In genomic region chr9:136790640-136791465, GRCh38 we compare ENCODE assay signal across 8 cellular contexts. TPM values are rescaled to one million over a fixed set of nuclear protein-coding genes. Genes with fewer than 3 reads are reported as not detected.
DNase-seq lines count a peak whose midpoint lies in the region; ATAC-seq and TF ChIP-seq lines count a peak whose summit lies in the region.

TMEM141 (plus strand) TSS chr9:136791344; CDS start chr9:136791371, 27 bp downstream.

- intact Hi-C loops in A673 (cut with micrococcal nuclease; ENCODE audit: unreplicated experiment) (loop anchor here (5.0 kb wide), 1 partner anchor 431 kb away; the partner anchor contains the start of gene RNF208), breast epithelium (cut with DNase I; ENCODE audit: low total_unique reads) (no loop called here)

- peak; percentile 78 for TF ChIP-seq POLR2A in breast epithelium (IDR thresholded peaks at IDR 0.05)

- H3K27ac ChIP-seq in A673 (ENCODE audit: low read depth, low read length, poor library complexity, severe bottlenecking) (peak within 1 kb of the TSS; percentile 94), VCaP (peak within 1 kb of the TSS; percentile 100), breast epithelium (peak within 1 kb of the TSS; percentile 98 to 99), skin epidermis (peak within 1 kb of the TSS; percentile 77 to 99 (median 96))

- TF ChIP-seq CTCF in A673 (conservative IDR thresholded peaks at IDR 0.05; ENCODE audit: low read depth, low read length): no peak
- no peak for TF ChIP-seq CTCF in VCaP (conservative IDR thresholded peaks at IDR 0.05)
- no peak for TF ChIP-seq CTCF in breast epithelium (IDR thresholded peaks at IDR 0.05)

- CTCF ChIA-PET in A673 (lab: Charles Lee): interaction anchor here (0.5 to 1.0 kb wide), 6 partner anchors 21 to 446 kb away, joined by 3 to 5 read pairs (median 3); no protein-coding TSS in a partner anchor

- H3K9me3 ChIP-seq in A673 (ENCODE audit: low read depth, low read length, poor library complexity, severe bottlenecking) (no peaks in the 10 kb centered on the region), breast epithelium (no peaks in the 10 kb centered on the region), iPS-18c (ENCODE audit: control insufficient read depth, insufficient read depth, low read length) (no peaks in the 10 kb centered on the region)

- ATAC-seq in GM18870 (IDR thresholded peaks at IDR 0.05; ENCODE audit: unreplicated experiment) (peak; percentile 58), HG03135 (IDR thresholded peaks at IDR 0.05; ENCODE audit: unreplicated experiment) (peak; percentile 84)

- H3K27me3 ChIP-seq in A673 (replicated peaks; ENCODE audit: insufficient read depth, low read depth, low read length, poor library complexity) (no peaks in the 10 kb centered on the region), breast epithelium (no peaks in the 10 kb centered on the region)

- H3K4me3 ChIP-seq in A673 (ENCODE audit: low read depth, low read length, poor library complexity, severe bottlenecking) (peak within 1 kb of the TSS; percentile 96), breast epithelium (peak within 1 kb of the TSS; percentile 72 to 76 (median 74)), iPS-18c (ENCODE audit: insufficient read depth, low read depth, low read length) (peak within 1 kb of the TSS; percentile 92), skin epidermis (peak within 1 kb of the TSS; percentile 50 to 74 (median 60))

- peaks cover 16% of the 10 kb centered on the region for H3K4me1 ChIP-seq in A673 (ENCODE audit: insufficient read depth, low read length, poor library complexity, severe bottlenecking)
- H3K4me1 ChIP-seq in breast epithelium: peaks cover 0 to 10% of the 10 kb centered on the region in 2 donors

- POLR2A ChIA-PET in A673 (lab: Charles Lee; ENCODE audit: low non-redundant PET): no interaction called here

- DNase-seq in A673 (ENCODE audit: low spot score) (peak; percentile 100), NCI-H2196 treated with DMSO at 0.1 percent for 48 hours (lab: John Stamatoyannopoulos, UW; ENCODE audit: unreplicated experiment) (peak; percentile 99), breast epithelium (ENCODE audit: low spot score in 2 of 2) (peak; percentile 100)

- H3K36me3 ChIP-seq in A673 (ENCODE audit: insufficient read depth, low read length, poor library complexity, severe bottlenecking) (no peaks in the 10 kb centered on the region), breast epithelium (no peaks in the 10 kb centered on the region)

- BruUV-seq in A673 (replicated peaks; lab: Mats Ljungman, UMichigan): no TSS peak

RNA-seq across cellular contexts. Expression of gene TMEM141, which starts in this region (rescaled TPM):
- total RNA-seq in A673 (2021) (32.7 and 39.5 TPM in 2 replicates), breast epithelium (100 to 1,000 TPM in 2 of 3 donors, 10 to 100 TPM in 1; 85.8 to 121 (median 103) TPM)

Comparison
In these comparisons a context has a peak if more than half of its experiments do, and no peak if none do; other contexts are left out.
1. Peak in every context shown above with its lines: DNase-seq, ATAC-seq, H3K4me3 ChIP-seq and H3K27ac ChIP-seq.